Comparison of ENCODE assay signal across 1 cellular context in the genomic region with DNA sequence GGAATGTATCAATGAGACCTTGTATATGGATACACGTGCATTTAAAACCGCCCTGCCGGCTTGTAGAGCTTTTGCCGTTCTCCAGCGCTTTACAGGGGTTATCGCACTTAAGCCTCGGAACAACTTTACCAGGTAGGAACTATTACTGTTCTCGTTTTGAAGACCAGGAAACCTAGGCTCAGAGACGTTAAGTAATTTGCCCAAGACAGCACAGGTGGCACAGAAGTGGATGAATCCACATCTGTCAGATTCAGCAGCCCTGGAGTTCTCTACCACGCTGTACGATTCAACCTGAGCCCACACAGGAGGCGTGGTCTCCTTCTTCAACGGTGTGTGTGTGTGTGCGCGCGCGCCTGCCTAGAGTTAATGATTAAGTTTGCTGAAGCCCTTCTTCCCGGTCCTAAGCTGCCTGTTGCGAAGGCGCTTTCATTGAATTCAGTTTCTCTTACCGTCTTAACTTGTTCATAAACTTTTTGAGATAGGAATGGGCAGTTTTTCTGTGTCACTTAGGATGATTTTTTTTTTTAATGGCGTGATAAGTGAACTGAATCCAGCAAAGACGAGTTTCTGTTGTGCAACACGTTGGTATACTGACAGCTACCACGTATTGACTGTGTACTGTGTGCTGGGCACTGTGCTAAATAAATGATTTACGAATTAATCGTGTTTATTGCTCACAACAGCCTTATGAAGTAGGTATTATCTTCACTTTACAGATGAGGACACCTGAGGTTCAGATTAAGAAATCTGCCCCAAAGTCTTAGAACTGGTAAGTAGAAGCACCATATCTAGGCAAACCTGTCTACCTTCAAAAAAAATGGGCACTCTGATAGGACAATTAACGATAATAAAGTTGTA.
TF ChIP-seq lines count a peak whose summit lies in the region.

No MANE protein-coding gene starts in this region.

TF ChIP-seq in HEK293, 187 proteins besides CTCF, POLR2A, EP300 and RAD21 (continued from another document and continues in another):
- TF ChIP-seq, protein P1, sequence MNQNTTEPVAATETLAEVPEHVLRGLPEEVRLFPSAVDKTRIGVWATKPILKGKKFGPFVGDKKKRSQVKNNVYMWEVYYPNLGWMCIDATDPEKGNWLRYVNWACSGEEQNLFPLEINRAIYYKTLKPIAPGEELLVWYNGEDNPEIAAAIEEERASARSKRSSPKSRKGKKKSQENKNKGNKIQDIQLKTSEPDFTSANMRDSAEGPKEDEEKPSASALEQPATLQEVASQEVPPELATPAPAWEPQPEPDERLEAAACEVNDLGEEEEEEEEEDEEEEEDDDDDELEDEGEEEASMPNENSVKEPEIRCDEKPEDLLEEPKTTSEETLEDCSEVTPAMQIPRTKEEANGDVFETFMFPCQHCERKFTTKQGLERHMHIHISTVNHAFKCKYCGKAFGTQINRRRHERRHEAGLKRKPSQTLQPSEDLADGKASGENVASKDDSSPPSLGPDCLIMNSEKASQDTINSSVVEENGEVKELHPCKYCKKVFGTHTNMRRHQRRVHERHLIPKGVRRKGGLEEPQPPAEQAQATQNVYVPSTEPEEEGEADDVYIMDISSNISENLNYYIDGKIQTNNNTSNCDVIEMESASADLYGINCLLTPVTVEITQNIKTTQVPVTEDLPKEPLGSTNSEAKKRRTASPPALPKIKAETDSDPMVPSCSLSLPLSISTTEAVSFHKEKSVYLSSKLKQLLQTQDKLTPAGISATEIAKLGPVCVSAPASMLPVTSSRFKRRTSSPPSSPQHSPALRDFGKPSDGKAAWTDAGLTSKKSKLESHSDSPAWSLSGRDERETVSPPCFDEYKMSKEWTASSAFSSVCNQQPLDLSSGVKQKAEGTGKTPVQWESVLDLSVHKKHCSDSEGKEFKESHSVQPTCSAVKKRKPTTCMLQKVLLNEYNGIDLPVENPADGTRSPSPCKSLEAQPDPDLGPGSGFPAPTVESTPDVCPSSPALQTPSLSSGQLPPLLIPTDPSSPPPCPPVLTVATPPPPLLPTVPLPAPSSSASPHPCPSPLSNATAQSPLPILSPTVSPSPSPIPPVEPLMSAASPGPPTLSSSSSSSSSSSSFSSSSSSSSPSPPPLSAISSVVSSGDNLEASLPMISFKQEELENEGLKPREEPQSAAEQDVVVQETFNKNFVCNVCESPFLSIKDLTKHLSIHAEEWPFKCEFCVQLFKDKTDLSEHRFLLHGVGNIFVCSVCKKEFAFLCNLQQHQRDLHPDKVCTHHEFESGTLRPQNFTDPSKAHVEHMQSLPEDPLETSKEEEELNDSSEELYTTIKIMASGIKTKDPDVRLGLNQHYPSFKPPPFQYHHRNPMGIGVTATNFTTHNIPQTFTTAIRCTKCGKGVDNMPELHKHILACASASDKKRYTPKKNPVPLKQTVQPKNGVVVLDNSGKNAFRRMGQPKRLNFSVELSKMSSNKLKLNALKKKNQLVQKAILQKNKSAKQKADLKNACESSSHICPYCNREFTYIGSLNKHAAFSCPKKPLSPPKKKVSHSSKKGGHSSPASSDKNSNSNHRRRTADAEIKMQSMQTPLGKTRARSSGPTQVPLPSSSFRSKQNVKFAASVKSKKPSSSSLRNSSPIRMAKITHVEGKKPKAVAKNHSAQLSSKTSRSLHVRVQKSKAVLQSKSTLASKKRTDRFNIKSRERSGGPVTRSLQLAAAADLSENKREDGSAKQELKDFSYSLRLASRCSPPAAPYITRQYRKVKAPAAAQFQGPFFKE (tag by site-specific recombination; IDR thresholded peaks at IDR 0.05; ENCODE audit: borderline replicate concordance): no peak
- TF ChIP-seq ZNF621 (tag by site-specific recombination; IDR thresholded peaks at IDR 0.05) (no peak), ZNF423 (tag by site-specific recombination; IDR thresholded peaks at IDR 0.05) (no peak), ZNF544 (tag by site-specific recombination; IDR thresholded peaks at IDR 0.05) (no peak), ZNF558 (tag by site-specific recombination; IDR thresholded peaks at IDR 0.05) (no peak), ZNF626 (tag by site-specific recombination; IDR thresholded peaks at IDR 0.05) (no peak), YY1 (tag by site-specific recombination; IDR thresholded peaks at IDR 0.05) (no peak; the same call in 1 of the 2 replicates), ZNF658 (tag by site-specific recombination; IDR thresholded peaks at IDR 0.05) (no peak), KLF8 (tag by site-specific recombination; IDR thresholded peaks at IDR 0.05) (no peak), ZNF157 (tag by site-specific recombination; IDR thresholded peaks at IDR 0.05) (no peak), ZFP3 (tag by site-specific recombination; IDR thresholded peaks at IDR 0.05; ENCODE audit: low read depth) (no peak), ZNF549 (tag by site-specific recombination; IDR thresholded peaks at IDR 0.05) (no peak), ZNF23 (tag by site-specific recombination; IDR thresholded peaks at IDR 0.05; ENCODE audit: borderline replicate concordance) (no peak), ZNF623 (tag by site-specific recombination; IDR thresholded peaks at IDR 0.05) (no peak), ZNF473 (tag by site-specific recombination; IDR thresholded peaks at IDR 0.05) (no peak), ZNF416 (tag by site-specific recombination; IDR thresholded peaks at IDR 0.05) (no peak), ZFHX2 (tag by site-specific recombination; conservative IDR thresholded peaks at IDR 0.05) (no peak), GLIS1 (tag by site-specific recombination; IDR thresholded peaks at IDR 0.05) (peak; percentile 19; the same call in 1 of the 2 replicates), ZNF223 (tag by site-specific recombination; IDR thresholded peaks at IDR 0.05) (no peak), ZNF211 (tag by site-specific recombination; IDR thresholded peaks at IDR 0.05; ENCODE audit: low read depth) (no peak), ZNF354C (tag by site-specific recombination; IDR thresholded peaks at IDR 0.05; ENCODE audit: borderline replicate concordance, low read depth) (no peak), ZNF239 (tag by site-specific recombination; IDR thresholded peaks at IDR 0.05) (no peak), MEIS1 (CRISPR knock-in tag; IDR thresholded peaks at IDR 0.05; ENCODE audit: borderline replicate concordance) (no peak)
- TF ChIP-seq, protein P2, sequence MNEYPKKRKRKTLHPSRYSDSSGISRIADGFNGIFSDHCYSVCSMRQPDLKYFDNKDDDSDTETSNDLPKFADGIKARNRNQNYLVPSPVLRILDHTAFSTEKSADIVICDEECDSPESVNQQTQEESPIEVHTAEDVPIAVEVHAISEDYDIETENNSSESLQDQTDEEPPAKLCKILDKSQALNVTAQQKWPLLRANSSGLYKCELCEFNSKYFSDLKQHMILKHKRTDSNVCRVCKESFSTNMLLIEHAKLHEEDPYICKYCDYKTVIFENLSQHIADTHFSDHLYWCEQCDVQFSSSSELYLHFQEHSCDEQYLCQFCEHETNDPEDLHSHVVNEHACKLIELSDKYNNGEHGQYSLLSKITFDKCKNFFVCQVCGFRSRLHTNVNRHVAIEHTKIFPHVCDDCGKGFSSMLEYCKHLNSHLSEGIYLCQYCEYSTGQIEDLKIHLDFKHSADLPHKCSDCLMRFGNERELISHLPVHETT (tag by site-specific recombination; IDR thresholded peaks at IDR 0.05): 0 out of 2 replicates have a peak, but pooled peaks have one; percentile 56
- TF ChIP-seq, protein P3, sequence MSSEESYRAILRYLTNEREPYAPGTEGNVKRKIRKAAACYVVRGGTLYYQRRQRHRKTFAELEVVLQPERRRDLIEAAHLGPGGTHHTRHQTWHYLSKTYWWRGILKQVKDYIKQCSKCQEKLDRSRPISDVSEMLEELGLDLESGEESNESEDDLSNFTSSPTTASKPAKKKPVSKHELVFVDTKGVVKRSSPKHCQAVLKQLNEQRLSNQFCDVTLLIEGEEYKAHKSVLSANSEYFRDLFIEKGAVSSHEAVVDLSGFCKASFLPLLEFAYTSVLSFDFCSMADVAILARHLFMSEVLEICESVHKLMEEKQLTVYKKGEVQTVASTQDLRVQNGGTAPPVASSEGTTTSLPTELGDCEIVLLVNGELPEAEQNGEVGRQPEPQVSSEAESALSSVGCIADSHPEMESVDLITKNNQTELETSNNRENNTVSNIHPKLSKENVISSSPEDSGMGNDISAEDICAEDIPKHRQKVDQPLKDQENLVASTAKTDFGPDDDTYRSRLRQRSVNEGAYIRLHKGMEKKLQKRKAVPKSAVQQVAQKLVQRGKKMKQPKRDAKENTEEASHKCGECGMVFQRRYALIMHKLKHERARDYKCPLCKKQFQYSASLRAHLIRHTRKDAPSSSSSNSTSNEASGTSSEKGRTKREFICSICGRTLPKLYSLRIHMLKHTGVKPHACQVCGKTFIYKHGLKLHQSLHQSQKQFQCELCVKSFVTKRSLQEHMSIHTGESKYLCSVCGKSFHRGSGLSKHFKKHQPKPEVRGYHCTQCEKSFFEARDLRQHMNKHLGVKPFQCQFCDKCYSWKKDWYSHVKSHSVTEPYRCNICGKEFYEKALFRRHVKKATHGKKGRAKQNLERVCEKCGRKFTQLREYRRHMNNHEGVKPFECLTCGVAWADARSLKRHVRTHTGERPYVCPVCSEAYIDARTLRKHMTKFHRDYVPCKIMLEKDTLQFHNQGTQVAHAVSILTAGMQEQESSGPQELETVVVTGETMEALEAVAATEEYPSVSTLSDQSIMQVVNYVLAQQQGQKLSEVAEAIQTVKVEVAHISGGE (tag by site-specific recombination; conservative IDR thresholded peaks at IDR 0.05; ENCODE audit: low read depth): no peak
- TF ChIP-seq, protein P4, sequence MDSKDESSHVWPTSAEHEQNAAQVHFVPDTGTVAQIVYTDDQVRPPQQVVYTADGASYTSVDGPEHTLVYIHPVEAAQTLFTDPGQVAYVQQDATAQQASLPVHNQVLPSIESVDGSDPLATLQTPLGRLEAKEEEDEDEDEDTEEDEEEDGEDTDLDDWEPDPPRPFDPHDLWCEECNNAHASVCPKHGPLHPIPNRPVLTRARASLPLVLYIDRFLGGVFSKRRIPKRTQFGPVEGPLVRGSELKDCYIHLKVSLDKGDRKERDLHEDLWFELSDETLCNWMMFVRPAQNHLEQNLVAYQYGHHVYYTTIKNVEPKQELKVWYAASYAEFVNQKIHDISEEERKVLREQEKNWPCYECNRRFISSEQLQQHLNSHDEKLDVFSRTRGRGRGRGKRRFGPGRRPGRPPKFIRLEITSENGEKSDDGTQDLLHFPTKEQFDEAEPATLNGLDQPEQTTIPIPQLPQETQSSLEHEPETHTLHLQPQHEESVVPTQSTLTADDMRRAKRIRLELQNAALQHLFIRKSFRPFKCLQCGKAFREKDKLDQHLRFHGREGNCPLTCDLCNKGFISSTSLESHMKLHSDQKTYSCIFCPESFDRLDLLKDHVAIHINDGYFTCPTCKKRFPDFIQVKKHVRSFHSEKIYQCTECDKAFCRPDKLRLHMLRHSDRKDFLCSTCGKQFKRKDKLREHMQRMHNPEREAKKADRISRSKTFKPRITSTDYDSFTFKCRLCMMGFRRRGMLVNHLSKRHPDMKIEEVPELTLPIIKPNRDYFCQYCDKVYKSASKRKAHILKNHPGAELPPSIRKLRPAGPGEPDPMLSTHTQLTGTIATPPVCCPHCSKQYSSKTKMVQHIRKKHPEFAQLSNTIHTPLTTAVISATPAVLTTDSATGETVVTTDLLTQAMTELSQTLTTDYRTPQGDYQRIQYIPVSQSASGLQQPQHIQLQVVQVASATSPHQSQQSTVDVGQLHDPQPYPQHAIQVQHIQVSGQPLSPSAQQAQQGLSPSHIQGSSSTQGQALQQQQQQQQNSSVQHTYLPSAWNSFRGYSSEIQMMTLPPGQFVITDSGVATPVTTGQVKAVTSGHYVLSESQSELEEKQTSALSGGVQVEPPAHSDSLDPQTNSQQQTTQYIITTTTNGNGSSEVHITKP (tag by site-specific recombination; IDR thresholded peaks at IDR 0.05): peak; percentile 68
- TF ChIP-seq, protein P5, sequence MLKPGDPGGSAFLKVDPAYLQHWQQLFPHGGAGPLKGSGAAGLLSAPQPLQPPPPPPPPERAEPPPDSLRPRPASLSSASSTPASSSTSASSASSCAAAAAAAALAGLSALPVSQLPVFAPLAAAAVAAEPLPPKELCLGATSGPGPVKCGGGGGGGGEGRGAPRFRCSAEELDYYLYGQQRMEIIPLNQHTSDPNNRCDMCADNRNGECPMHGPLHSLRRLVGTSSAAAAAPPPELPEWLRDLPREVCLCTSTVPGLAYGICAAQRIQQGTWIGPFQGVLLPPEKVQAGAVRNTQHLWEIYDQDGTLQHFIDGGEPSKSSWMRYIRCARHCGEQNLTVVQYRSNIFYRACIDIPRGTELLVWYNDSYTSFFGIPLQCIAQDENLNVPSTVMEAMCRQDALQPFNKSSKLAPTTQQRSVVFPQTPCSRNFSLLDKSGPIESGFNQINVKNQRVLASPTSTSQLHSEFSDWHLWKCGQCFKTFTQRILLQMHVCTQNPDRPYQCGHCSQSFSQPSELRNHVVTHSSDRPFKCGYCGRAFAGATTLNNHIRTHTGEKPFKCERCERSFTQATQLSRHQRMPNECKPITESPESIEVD (tag by site-specific recombination; IDR thresholded peaks at IDR 0.05): peak; percentile 94
- TF ChIP-seq, protein P6, sequence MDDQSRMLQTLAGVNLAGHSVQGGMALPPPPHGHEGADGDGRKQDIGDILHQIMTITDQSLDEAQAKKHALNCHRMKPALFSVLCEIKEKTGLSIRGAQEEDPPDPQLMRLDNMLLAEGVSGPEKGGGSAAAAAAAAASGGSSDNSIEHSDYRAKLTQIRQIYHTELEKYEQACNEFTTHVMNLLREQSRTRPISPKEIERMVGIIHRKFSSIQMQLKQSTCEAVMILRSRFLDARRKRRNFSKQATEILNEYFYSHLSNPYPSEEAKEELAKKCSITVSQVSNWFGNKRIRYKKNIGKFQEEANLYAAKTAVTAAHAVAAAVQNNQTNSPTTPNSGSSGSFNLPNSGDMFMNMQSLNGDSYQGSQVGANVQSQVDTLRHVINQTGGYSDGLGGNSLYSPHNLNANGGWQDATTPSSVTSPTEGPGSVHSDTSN (CRISPR knock-in tag; IDR thresholded peaks at IDR 0.05): no peak
- TF ChIP-seq, protein P7, sequence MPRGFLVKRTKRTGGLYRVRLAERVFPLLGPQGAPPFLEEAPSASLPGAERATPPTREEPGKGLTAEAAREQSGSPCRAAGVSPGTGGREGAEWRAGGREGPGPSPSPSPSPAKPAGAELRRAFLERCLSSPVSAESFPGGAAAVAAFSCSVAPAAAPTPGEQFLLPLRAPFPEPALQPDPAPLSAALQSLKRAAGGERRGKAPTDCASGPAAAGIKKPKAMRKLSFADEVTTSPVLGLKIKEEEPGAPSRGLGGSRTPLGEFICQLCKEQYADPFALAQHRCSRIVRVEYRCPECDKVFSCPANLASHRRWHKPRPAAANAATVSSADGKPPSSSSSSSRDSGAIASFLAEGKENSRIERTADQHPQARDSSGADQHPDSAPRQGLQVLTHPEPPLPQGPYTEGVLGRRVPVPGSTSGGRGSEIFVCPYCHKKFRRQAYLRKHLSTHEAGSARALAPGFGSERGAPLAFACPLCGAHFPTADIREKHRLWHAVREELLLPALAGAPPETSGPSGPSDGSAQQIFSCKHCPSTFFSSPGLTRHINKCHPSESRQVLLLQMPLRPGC (tag by site-specific recombination; IDR thresholded peaks at IDR 0.05): no peak
